Comparison of ENCODE assay signal across 1 cellular context in the genomic region with DNA sequence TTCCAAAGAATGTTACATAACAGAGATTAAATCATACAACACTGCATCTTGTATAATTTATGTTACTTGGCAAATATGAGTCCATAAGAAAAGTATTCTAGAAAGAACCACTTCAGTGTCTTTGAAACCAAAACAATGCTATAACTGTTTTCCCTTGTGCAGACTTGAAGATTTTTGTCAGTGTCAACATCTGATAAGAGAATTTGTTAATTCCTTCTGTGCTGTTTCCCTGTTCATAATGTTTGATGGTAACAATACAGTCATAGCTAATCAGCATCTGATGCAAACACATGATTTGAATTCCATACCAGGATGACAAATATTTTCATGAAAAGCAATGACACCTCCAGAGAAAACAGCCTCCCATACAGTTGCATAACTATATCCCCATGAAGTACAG.
TF ChIP-seq lines count a peak whose summit lies in the region.

No MANE protein-coding gene starts in this region.

TF ChIP-seq in SK-N-SH, 30 proteins besides CTCF, POLR2A, EP300 and RAD21:
- TF ChIP-seq TCF12 (IDR thresholded peaks at IDR 0.05) (0 out of 2 replicates have a peak, but pooled peaks have one; percentile 21), NFIC (IDR thresholded peaks at IDR 0.05; ENCODE audit: borderline replicate concordance) (no peak), MXI1 (IDR thresholded peaks at IDR 0.05; ENCODE audit: low read depth, low read length) (no peak)
- TF ChIP-seq, protein P1, sequence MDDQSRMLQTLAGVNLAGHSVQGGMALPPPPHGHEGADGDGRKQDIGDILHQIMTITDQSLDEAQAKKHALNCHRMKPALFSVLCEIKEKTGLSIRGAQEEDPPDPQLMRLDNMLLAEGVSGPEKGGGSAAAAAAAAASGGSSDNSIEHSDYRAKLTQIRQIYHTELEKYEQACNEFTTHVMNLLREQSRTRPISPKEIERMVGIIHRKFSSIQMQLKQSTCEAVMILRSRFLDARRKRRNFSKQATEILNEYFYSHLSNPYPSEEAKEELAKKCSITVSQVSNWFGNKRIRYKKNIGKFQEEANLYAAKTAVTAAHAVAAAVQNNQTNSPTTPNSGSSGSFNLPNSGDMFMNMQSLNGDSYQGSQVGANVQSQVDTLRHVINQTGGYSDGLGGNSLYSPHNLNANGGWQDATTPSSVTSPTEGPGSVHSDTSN (IDR thresholded peaks at IDR 0.05) = no peak
